ENCODE assay signal across 1 cellular context in the genomic region with DNA sequence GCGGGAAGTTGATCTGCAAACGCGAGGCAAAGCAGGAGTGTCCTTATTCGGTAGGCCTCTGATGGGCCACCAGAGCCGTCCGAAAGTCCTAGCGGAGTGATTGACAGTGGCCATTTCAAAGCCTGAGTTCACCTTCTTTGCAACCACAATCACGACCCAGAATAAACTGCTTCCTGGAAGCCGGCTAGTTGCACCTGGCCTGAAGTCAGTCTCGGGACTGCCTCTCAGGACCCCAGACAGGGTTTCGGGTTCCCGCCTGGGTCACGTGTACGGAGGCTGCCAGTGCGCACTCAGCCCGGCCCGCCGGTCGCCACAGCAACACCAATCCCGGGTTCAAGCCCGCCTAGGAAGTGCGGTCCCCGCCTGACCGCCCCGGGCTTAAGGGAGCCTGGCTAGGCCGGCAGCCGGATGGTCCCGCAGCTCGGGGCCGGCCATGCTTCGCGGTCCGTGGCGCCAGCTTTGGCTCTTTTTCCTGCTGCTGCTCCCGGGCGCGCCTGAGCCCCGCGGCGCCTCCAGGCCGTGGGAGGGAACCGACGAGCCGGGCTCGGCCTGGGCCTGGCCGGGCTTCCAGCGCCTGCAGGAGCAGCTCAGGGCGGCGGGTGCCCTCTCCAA.
A peak's percentile ranks its signal among the peaks of the same experiment; 100 is the strongest.
TF ChIP-seq lines count a peak whose summit lies in the region.

A gene with protein sequence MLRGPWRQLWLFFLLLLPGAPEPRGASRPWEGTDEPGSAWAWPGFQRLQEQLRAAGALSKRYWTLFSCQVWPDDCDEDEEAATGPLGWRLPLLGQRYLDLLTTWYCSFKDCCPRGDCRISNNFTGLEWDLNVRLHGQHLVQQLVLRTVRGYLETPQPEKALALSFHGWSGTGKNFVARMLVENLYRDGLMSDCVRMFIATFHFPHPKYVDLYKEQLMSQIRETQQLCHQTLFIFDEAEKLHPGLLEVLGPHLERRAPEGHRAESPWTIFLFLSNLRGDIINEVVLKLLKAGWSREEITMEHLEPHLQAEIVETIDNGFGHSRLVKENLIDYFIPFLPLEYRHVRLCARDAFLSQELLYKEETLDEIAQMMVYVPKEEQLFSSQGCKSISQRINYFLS (plus strand): TSS at position 375 of the 612 bp plus-strand sequence. CDS start 59 bp downstream, at position 434.

TF ChIP-seq in HepG2, 621 proteins besides CTCF, POLR2A, EP300 and RAD21 (continued from another document and continues in another):
- TF ChIP-seq, protein P1, sequence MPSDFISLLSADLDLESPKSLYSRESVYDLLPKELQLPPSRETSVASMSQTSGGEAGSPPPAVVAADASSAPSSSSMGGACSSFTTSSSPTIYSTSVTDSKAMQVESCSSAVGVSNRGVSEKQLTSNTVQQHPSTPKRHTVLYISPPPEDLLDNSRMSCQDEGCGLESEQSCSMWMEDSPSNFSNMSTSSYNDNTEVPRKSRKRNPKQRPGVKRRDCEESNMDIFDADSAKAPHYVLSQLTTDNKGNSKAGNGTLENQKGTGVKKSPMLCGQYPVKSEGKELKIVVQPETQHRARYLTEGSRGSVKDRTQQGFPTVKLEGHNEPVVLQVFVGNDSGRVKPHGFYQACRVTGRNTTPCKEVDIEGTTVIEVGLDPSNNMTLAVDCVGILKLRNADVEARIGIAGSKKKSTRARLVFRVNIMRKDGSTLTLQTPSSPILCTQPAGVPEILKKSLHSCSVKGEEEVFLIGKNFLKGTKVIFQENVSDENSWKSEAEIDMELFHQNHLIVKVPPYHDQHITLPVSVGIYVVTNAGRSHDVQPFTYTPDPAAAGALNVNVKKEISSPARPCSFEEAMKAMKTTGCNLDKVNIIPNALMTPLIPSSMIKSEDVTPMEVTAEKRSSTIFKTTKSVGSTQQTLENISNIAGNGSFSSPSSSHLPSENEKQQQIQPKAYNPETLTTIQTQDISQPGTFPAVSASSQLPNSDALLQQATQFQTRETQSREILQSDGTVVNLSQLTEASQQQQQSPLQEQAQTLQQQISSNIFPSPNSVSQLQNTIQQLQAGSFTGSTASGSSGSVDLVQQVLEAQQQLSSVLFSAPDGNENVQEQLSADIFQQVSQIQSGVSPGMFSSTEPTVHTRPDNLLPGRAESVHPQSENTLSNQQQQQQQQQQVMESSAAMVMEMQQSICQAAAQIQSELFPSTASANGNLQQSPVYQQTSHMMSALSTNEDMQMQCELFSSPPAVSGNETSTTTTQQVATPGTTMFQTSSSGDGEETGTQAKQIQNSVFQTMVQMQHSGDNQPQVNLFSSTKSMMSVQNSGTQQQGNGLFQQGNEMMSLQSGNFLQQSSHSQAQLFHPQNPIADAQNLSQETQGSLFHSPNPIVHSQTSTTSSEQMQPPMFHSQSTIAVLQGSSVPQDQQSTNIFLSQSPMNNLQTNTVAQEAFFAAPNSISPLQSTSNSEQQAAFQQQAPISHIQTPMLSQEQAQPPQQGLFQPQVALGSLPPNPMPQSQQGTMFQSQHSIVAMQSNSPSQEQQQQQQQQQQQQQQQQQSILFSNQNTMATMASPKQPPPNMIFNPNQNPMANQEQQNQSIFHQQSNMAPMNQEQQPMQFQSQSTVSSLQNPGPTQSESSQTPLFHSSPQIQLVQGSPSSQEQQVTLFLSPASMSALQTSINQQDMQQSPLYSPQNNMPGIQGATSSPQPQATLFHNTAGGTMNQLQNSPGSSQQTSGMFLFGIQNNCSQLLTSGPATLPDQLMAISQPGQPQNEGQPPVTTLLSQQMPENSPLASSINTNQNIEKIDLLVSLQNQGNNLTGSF (CRISPR knock-in tag; IDR thresholded peaks at IDR 0.05) = no peak; the same call in 1 of the 2 replicates
- TF ChIP-seq SYNCRIP (IDR thresholded peaks at IDR 0.05; ENCODE audit: insufficient read depth, low read depth, low read length) (no peak), NR3C1 (CRISPR knock-in tag; IDR thresholded peaks at IDR 0.05) (no peak), ZNF382 (CRISPR knock-in tag; IDR thresholded peaks at IDR 0.05; ENCODE audit: borderline replicate concordance) (no peak), MYC (CRISPR knock-in tag; IDR thresholded peaks at IDR 0.05; ENCODE audit: borderline replicate concordance) (peak; percentile 68; the same call in 1 of the 2 replicates), CBX1 (IDR thresholded peaks at IDR 0.05; ENCODE audit: low read depth) (no peak), DMAP1 (CRISPR knock-in tag; IDR thresholded peaks at IDR 0.05) (peak; percentile 63), ZNF496 (CRISPR knock-in tag; IDR thresholded peaks at IDR 0.05; ENCODE audit: insufficient replicate concordance) (no peak), EHMT2 (IDR thresholded peaks at IDR 0.05; ENCODE audit: borderline replicate concordance, low read depth, low read length) (no peak), SMARCC2 (IDR thresholded peaks at IDR 0.05) (no peak), ZNF879 (CRISPR knock-in tag; IDR thresholded peaks at IDR 0.05) (no peak), ISL2 (CRISPR knock-in tag; IDR thresholded peaks at IDR 0.05) (peak; percentile 75; the same call in 1 of the 2 replicates), CHD4 (IDR thresholded peaks at IDR 0.05; ENCODE audit: borderline replicate concordance, low read length) (no peak), KDM1A (CRISPR knock-in tag; IDR thresholded peaks at IDR 0.05) (no peak), EZH2 (conservative IDR thresholded peaks at IDR 0.05; ENCODE audit: low read depth, low read length) (no peak), MAF1 (CRISPR knock-in tag; IDR thresholded peaks at IDR 0.05; ENCODE audit: borderline replicate concordance) (no peak; the same call in 1 of the 2 replicates), ZMYM4 (CRISPR knock-in tag; IDR thresholded peaks at IDR 0.05) (peak; percentile 82), ZNF598 (CRISPR knock-in tag; IDR thresholded peaks at IDR 0.05; ENCODE audit: borderline replicate concordance) (peak; percentile 57; the same call in 1 of the 2 replicates), AHR (CRISPR knock-in tag; IDR thresholded peaks at IDR 0.05) (0 out of 2 replicates have a peak, but pooled peaks have one; percentile 45), TAF1 (CRISPR knock-in tag; IDR thresholded peaks at IDR 0.05) (peak; percentile 82), ZNF83 (CRISPR knock-in tag; IDR thresholded peaks at IDR 0.05; ENCODE audit: borderline replicate concordance) (no peak), SIN3B (IDR thresholded peaks at IDR 0.05; ENCODE audit: low read length) (no peak), PRMT3 (CRISPR knock-in tag; IDR thresholded peaks at IDR 0.05; ENCODE audit: borderline replicate concordance, low read depth) (no peak), TSC22D2 (CRISPR knock-in tag; IDR thresholded peaks at IDR 0.05; ENCODE audit: borderline replicate concordance) (peak; percentile 65; the same call in 1 of the 2 replicates)
- TF ChIP-seq, protein P2, sequence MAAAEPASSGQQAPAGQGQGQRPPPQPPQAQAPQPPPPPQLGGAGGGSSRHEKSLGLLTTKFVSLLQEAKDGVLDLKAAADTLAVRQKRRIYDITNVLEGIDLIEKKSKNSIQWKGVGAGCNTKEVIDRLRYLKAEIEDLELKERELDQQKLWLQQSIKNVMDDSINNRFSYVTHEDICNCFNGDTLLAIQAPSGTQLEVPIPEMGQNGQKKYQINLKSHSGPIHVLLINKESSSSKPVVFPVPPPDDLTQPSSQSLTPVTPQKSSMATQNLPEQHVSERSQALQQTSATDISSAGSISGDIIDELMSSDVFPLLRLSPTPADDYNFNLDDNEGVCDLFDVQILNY (CRISPR knock-in tag; conservative IDR thresholded peaks at IDR 0.05) = peak; percentile 67
- TF ChIP-seq, protein P3, sequence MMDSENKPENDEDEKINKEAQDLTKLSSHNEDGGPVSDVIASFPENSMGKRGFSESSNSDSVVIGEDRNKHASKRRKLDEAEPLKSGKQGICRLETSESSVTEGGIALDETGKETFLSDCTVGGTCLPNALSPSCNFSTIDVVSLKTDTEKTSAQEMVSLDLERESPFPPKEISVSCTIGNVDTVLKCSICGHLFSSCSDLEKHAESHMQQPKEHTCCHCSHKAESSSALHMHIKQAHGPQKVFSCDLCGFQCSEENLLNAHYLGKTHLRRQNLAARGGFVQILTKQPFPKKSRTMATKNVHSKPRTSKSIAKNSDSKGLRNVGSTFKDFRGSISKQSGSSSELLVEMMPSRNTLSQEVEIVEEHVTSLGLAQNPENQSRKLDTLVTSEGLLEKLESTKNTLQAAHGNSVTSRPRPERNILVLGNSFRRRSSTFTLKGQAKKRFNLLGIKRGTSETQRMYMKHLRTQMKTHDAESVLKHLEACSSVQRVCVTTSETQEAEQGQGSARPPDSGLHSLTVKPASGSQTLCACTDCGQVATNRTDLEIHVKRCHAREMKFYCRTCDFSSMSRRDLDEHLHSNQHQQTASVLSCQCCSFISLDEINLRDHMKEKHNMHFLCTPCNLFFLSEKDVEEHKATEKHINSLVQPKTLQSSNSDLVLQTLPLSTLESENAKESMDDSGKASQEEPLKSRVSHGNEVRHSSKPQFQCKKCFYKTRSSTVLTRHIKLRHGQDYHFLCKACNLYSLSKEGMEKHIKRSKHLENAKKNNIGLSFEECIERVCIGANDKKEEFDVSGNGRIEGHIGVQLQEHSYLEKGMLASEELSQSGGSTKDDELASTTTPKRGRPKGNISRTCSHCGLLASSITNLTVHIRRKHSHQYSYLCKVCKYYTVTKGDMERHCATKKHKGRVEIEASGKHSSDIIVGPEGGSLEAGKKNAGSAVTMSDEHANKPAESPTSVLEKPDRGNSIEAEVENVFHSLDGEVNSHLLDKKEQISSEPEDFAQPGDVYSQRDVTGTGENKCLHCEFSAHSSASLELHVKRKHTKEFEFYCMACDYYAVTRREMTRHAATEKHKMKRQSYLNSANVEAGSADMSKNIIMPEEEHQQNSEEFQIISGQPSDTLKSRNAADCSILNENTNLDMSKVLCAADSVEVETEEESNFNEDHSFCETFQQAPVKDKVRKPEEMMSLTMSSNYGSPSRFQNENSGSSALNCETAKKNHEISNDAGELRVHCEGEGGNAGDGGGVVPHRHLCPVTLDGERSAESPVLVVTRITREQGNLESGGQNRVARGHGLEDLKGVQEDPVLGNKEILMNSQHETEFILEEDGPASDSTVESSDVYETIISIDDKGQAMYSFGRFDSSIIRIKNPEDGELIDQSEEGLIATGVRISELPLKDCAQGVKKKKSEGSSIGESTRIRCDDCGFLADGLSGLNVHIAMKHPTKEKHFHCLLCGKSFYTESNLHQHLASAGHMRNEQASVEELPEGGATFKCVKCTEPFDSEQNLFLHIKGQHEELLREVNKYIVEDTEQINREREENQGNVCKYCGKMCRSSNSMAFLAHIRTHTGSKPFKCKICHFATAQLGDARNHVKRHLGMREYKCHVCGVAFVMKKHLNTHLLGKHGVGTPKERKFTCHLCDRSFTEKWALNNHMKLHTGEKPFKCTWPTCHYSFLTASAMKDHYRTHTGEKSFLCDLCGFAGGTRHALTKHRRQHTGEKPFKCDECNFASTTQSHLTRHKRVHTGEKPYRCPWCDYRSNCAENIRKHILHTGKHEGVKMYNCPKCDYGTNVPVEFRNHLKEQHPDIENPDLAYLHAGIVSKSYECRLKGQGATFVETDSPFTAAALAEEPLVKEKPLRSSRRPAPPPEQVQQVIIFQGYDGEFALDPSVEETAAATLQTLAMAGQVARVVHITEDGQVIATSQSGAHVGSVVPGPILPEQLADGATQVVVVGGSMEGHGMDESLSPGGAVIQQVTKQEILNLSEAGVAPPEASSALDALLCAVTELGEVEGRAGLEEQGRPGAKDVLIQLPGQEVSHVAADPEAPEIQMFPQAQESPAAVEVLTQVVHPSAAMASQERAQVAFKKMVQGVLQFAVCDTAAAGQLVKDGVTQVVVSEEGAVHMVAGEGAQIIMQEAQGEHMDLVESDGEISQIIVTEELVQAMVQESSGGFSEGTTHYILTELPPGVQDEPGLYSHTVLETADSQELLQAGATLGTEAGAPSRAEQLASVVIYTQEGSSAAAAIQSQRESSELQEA (CRISPR knock-in tag; IDR thresholded peaks at IDR 0.05; ENCODE audit: not compliant biosample characterization) = peak; percentile 68
- TF ChIP-seq, protein P4, sequence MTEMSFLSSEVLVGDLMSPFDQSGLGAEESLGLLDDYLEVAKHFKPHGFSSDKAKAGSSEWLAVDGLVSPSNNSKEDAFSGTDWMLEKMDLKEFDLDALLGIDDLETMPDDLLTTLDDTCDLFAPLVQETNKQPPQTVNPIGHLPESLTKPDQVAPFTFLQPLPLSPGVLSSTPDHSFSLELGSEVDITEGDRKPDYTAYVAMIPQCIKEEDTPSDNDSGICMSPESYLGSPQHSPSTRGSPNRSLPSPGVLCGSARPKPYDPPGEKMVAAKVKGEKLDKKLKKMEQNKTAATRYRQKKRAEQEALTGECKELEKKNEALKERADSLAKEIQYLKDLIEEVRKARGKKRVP (CRISPR knock-in tag; IDR thresholded peaks at IDR 0.05) = 0 out of 4 replicates have a peak, but pooled peaks of 1 of the 2 experiments have one; percentile 60
- TF ChIP-seq, protein P5, sequence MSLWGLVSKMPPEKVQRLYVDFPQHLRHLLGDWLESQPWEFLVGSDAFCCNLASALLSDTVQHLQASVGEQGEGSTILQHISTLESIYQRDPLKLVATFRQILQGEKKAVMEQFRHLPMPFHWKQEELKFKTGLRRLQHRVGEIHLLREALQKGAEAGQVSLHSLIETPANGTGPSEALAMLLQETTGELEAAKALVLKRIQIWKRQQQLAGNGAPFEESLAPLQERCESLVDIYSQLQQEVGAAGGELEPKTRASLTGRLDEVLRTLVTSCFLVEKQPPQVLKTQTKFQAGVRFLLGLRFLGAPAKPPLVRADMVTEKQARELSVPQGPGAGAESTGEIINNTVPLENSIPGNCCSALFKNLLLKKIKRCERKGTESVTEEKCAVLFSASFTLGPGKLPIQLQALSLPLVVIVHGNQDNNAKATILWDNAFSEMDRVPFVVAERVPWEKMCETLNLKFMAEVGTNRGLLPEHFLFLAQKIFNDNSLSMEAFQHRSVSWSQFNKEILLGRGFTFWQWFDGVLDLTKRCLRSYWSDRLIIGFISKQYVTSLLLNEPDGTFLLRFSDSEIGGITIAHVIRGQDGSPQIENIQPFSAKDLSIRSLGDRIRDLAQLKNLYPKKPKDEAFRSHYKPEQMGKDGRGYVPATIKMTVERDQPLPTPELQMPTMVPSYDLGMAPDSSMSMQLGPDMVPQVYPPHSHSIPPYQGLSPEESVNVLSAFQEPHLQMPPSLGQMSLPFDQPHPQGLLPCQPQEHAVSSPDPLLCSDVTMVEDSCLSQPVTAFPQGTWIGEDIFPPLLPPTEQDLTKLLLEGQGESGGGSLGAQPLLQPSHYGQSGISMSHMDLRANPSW (CRISPR knock-in tag; IDR thresholded peaks at IDR 0.05; ENCODE audit: borderline replicate concordance) = no peak
- TF ChIP-seq, protein P6, sequence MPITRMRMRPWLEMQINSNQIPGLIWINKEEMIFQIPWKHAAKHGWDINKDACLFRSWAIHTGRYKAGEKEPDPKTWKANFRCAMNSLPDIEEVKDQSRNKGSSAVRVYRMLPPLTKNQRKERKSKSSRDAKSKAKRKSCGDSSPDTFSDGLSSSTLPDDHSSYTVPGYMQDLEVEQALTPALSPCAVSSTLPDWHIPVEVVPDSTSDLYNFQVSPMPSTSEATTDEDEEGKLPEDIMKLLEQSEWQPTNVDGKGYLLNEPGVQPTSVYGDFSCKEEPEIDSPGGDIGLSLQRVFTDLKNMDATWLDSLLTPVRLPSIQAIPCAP (CRISPR knock-in tag; IDR thresholded peaks at IDR 0.05; ENCODE audit: low read depth) = no peak
- TF ChIP-seq, protein P7, sequence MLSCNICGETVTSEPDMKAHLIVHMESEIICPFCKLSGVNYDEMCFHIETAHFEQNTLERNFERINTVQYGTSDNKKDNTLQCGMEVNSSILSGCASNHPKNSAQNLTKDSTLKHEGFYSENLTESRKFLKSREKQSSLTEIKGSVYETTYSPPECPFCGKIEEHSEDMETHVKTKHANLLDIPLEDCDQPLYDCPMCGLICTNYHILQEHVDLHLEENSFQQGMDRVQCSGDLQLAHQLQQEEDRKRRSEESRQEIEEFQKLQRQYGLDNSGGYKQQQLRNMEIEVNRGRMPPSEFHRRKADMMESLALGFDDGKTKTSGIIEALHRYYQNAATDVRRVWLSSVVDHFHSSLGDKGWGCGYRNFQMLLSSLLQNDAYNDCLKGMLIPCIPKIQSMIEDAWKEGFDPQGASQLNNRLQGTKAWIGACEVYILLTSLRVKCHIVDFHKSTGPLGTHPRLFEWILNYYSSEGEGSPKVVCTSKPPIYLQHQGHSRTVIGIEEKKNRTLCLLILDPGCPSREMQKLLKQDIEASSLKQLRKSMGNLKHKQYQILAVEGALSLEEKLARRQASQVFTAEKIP (CRISPR knock-in tag; IDR thresholded peaks at IDR 0.05; ENCODE audit: borderline replicate concordance) = no peak
